Comparison of ENCODE assay signal across 8 cellular contexts in genomic region chr7:66043681-66044497, GRCh38. TPM values are rescaled to one million over a fixed set of nuclear protein-coding genes. Genes with fewer than 3 reads are reported as not detected.
A peak's percentile ranks its signal among the peaks of the same experiment; 100 is the strongest.
DNase-seq lines count a peak whose midpoint lies in the region; ATAC-seq and TF ChIP-seq lines count a peak whose summit lies in the region.

No MANE protein-coding gene starts in this region.

- no peak overlapping the region for H3K4me3 ChIP-seq in CD4-positive, CD25-positive, alpha-beta regulatory T cell (ENCODE audit: low read depth, low read length)
- H3K4me3 ChIP-seq in gastroesophageal sphincter, result peak overlapping the region; percentile 2 to 55
- H3K4me3 ChIP-seq in upper lobe of left lung, result peak overlapping the region; percentile 13 to 57 (median 48)

- H3K4me1 ChIP-seq in CD4-positive, CD25-positive, alpha-beta regulatory T cell (ENCODE audit: control insufficient read depth, insufficient read depth, low read length, poor library complexity, severe bottlenecking), result peaks cover 8% of the 10 kb centered on the region
- H3K4me1 ChIP-seq in gastroesophageal sphincter (peaks cover 0 to 15% (median 4%) of the 10 kb centered on the region in 3 donors), upper lobe of left lung (peaks cover 7 to 21% (median 11%) of the 10 kb centered on the region in 4 donors)

- ATAC-seq in CD4-positive, CD25-positive, alpha-beta regulatory T cell (ENCODE audit: low read depth in 2 of 2), result peak; percentile 11 to 28
- ATAC-seq in HG02938 (IDR thresholded peaks at IDR 0.05; ENCODE audit: unreplicated experiment) (peak; percentile 42), gastroesophageal sphincter (peak; percentile 71), upper lobe of left lung (ENCODE audit: low FRiP score in 2 of 2) (peak; percentile 72 to 82)

- H3K9me3 Mint-ChIP-seq in CD4-positive, CD25-positive, alpha-beta regulatory T cell, result peaks cover 0 to 2% (median 0%) of the 10 kb centered on the region in 7 donors
- H3K9me3 Mint-ChIP-seq in nephron, result no peaks in the 10 kb centered on the region

- DNase-seq in CD4-positive, CD25-positive, alpha-beta regulatory T cell, result peak in 1 of 3 donors; percentile 26
- peak; percentile 52 to 53 for DNase-seq in activated T-cell treated with anti-CD3 and anti-CD28 coated beads, Interleukin-2, amount 50 U/mL, for 48 hours
- DNase-seq in upper lobe of left lung (peak; percentile 73 to 88), NCI-H82 (lab: John Stamatoyannopoulos, UW) (no peak)
- no peak for DNase-seq in effector CD4-positive, alpha-beta T cell

- peaks cover 41% of the 10 kb centered on the region for H3K27me3 Mint-ChIP-seq in CD4-positive, CD25-positive, alpha-beta regulatory T cell
- H3K27me3 Mint-ChIP-seq in nephron (ENCODE audit: low read depth), result no peaks in the 10 kb centered on the region

- peaks cover 7% of the 10 kb centered on the region for H3K27me3 ChIP-seq in CD4-positive, CD25-positive, alpha-beta regulatory T cell (ENCODE audit: control insufficient read depth, insufficient read depth, low read length)
- H3K27me3 ChIP-seq in gastroesophageal sphincter (no peaks in the 10 kb centered on the region), upper lobe of left lung (no peaks in the 10 kb centered on the region)

- H3K27ac Mint-ChIP-seq in CD4-positive, CD25-positive, alpha-beta regulatory T cell, result no peak overlapping the region
- H3K27ac Mint-ChIP-seq in nephron, result no peak overlapping the region

- no peaks in the 10 kb centered on the region for H3K9me3 ChIP-seq in CD4-positive, CD25-positive, alpha-beta regulatory T cell (ENCODE audit: control insufficient read depth in 2 of 2, low read length in 2 of 2)
- H3K9me3 ChIP-seq in gastroesophageal sphincter (no peaks in the 10 kb centered on the region), upper lobe of left lung (no peaks in the 10 kb centered on the region)

- peak overlapping the region; percentile 43 to 88 (median 70) for H3K4me3 Mint-ChIP-seq in CD4-positive, CD25-positive, alpha-beta regulatory T cell
- peak overlapping the region in 2 of 3 experiments; percentile 43 to 53 for H3K4me3 Mint-ChIP-seq in nephron

- no peak for TF ChIP-seq EP300 in gastroesophageal sphincter (IDR thresholded peaks at IDR 0.05)
- TF ChIP-seq EP300 in upper lobe of left lung (IDR thresholded peaks at IDR 0.05), result no peak

- TF ChIP-seq CTCF in gastroesophageal sphincter (IDR thresholded peaks at IDR 0.05) (no peak), nephron (IDR thresholded peaks at IDR 0.05; ENCODE audit: unreplicated experiment in 3 of 3) (no peak), upper lobe of left lung (IDR thresholded peaks at IDR 0.05) (no peak)

- TF ChIP-seq POLR2A in gastroesophageal sphincter (IDR thresholded peaks at IDR 0.05), result no peak
- TF ChIP-seq POLR2A in upper lobe of left lung (IDR thresholded peaks at IDR 0.05), result peak in 1 of 4 donors; percentile 50

- no peaks in the 10 kb centered on the region for H3K36me3 ChIP-seq in CD4-positive, CD25-positive, alpha-beta regulatory T cell (ENCODE audit: control insufficient read depth, insufficient read depth, low read length)
- H3K36me3 ChIP-seq in gastroesophageal sphincter (no peaks in the 10 kb centered on the region), upper lobe of left lung (no peaks in the 10 kb centered on the region)

- no peak overlapping the region for H3K27ac ChIP-seq in CD4-positive, CD25-positive, alpha-beta regulatory T cell (ENCODE audit: insufficient read depth, low read length, poor library complexity, severe bottlenecking)
- H3K27ac ChIP-seq in gastroesophageal sphincter, result peak overlapping the region in 1 of 4 donors; percentile 44
- H3K27ac ChIP-seq in upper lobe of left lung, result peak overlapping the region; percentile 60 to 89 (median 69)

- H3K4me1 Mint-ChIP-seq in CD4-positive, CD25-positive, alpha-beta regulatory T cell, result peaks cover 3 to 10% (median 6%) of the 10 kb centered on the region in 4 donors
- peaks cover 5% of the 10 kb centered on the region for H3K4me1 Mint-ChIP-seq in nephron

- 14 to 22% methylated on average over 7 of the region's 49 CpGs for WGBS in gastroesophageal sphincter (ENCODE audit: low coverage in 1 of 2), 2 donors
- 7 to 13% methylated on average over 25 to 41 of the region's 49 CpGs for WGBS in upper lobe of left lung, 2 donors

- no peaks in the 10 kb centered on the region for H3K36me3 Mint-ChIP-seq in CD4-positive, CD25-positive, alpha-beta regulatory T cell
- H3K36me3 Mint-ChIP-seq in nephron (ENCODE audit: low read depth), result no peaks in the 10 kb centered on the region

RNA-seq across cellular contexts. Expression of gene ASL, which starts 31.7 kb away (rescaled TPM):
- 15.6 TPM for total RNA-seq in CD4-positive, CD25-positive, alpha-beta regulatory T cell
- polyA plus RNA-seq in CD4-positive, CD25-positive, alpha-beta regulatory T cell, result 10 to 100 TPM in 3 of 4 donors, 1 to 10 TPM in 1; 9.2 to 16.6 (median 13.2) TPM
- total RNA-seq in gastroesophageal sphincter, result 10 to 100 TPM; 10.5 to 36.3 (median 23.2) TPM
- 100 to 1,000 TPM in 1 of 6 donors, 10 to 100 TPM in 5; 45.5 to 101 (median 67.6) TPM for total RNA-seq in upper lobe of left lung

Comparison
In these comparisons a context has a peak if more than half of its experiments do, and no peak if none do; other contexts are left out.
1. ATAC-seq: peak in every context shown above with its lines; median percentile 77 in upper lobe of left lung; 71 in gastroesophageal sphincter; 42 in HG02938; 20 in CD4-positive, CD25-positive, alpha-beta regulatory T cell.
2. DNase-seq: peak in activated T-cell treated with anti-CD3 and anti-CD28 coated beads, Interleukin-2, amount 50 U/mL, for 48 hours (2 of 2) and upper lobe of left lung (2 of 2); none in NCI-H82 (single experiment) and effector CD4-positive, alpha-beta T cell (single experiment).